ENCODE assay signal across 28 cellular contexts in the genomic region with DNA sequence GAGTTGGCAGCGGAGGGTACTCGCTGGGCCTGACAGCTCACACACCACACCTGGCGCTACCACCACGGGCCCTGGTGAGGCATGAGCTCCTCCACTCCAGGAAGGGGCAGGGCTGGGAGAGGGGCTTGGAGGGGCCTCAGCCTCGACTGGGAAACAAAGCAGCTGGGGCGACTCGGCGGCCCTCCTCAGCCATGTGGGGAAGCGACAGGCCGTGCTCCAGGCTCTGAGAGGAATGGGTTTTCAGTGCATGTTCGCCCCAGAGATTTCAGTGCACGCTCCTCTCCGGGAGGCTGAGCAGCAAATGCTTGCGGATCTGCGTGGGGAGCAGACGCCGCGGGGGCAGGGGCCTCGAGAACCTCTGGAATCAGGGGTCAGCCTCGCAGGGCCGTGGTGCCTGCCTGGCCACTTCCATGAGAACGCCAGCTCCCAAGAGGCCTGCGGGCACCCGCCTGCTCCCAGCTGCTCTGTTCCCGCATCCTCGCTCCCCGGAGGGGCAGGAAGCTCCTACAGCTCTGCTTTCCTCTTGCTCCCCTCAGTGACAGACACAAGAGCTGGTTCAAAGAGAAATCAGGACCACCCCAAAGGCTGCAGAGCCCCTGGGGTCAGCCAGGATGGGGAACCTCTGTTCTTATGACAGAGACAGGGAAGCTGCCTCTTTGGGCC. TPM values are rescaled to one million over a fixed set of nuclear protein-coding genes. Genes with fewer than 3 reads are reported as not detected.
"Had no signal": no experiment of that assay in that cellular context is flagged by ENCODE, and none has a peak within 500 bp of the region (broad histone marks: within the 10 kb centered on the region; RNA-seq: fewer than 3 reads in every experiment).

No MANE protein-coding gene starts in this region.

- H3K4me2 ChIP-seq: KMS-11 had no signal

- H3K9me3 Mint-ChIP-seq: activated CD4-positive, alpha-beta memory T cell treated with anti-CD3 and anti-CD28 coated beads, Interleukin-2, amount 10 ng/mL, durations not matched to agents 7 days and 5 days; activated naive CD4-positive, alpha-beta T cell treated with anti-CD3 and anti-CD28 coated beads, Interleukin-2, amount 10 ng/mL, durations not matched to agents 7 days and 5 days; activated naive CD8-positive, alpha-beta T cell treated with anti-CD3 and anti-CD28 coated beads for 36 hours; activated T-helper 17 cell treated with anti-CD3 and anti-CD28 coated beads, Interleukin-2, amount 50 U/mL, for 72 hours had no signal

- H3K27me3 ChIP-seq: brain microvascular endothelial cell, cardiac muscle cell had no signal

- H3K27me3 Mint-ChIP-seq: activated CD4-positive, alpha-beta memory T cell treated with anti-CD3 and anti-CD28 coated beads, Interleukin-2, amount 10 ng/mL, durations not matched to agents 7 days and 5 days; activated naive CD4-positive, alpha-beta T cell treated with anti-CD3 and anti-CD28 coated beads, Interleukin-2, amount 10 ng/mL, durations not matched to agents 7 days and 5 days; activated naive CD8-positive, alpha-beta T cell treated with anti-CD3 and anti-CD28 coated beads for 36 hours; activated T-helper 17 cell treated with anti-CD3 and anti-CD28 coated beads, Interleukin-2, amount 50 U/mL, for 72 hours; T-helper 17 cell had no signal

- H3K4me1 Mint-ChIP-seq: activated CD4-positive, alpha-beta memory T cell treated with anti-CD3 and anti-CD28 coated beads, Interleukin-2, amount 10 ng/mL, durations not matched to agents 7 days and 5 days; activated naive CD4-positive, alpha-beta T cell treated with anti-CD3 and anti-CD28 coated beads, Interleukin-2, amount 10 ng/mL, durations not matched to agents 7 days and 5 days; activated naive CD8-positive, alpha-beta T cell treated with anti-CD3 and anti-CD28 coated beads for 36 hours; activated T-helper 17 cell treated with anti-CD3 and anti-CD28 coated beads, Interleukin-2, amount 50 U/mL, for 72 hours had no signal

- H3K4me3 Mint-ChIP-seq: activated CD4-positive, alpha-beta memory T cell treated with anti-CD3 and anti-CD28 coated beads, Interleukin-2, amount 10 ng/mL, durations not matched to agents 7 days and 5 days; activated naive CD4-positive, alpha-beta T cell treated with anti-CD3 and anti-CD28 coated beads, Interleukin-2, amount 10 ng/mL, durations not matched to agents 7 days and 5 days; activated naive CD8-positive, alpha-beta T cell treated with anti-CD3 and anti-CD28 coated beads for 36 hours; activated T-helper 17 cell treated with anti-CD3 and anti-CD28 coated beads, Interleukin-2, amount 50 U/mL, for 72 hours; T-helper 17 cell had no signal

- H3K27ac Mint-ChIP-seq: activated CD4-positive, alpha-beta memory T cell treated with anti-CD3 and anti-CD28 coated beads, Interleukin-2, amount 10 ng/mL, durations not matched to agents 7 days and 5 days; activated naive CD4-positive, alpha-beta T cell treated with anti-CD3 and anti-CD28 coated beads, Interleukin-2, amount 10 ng/mL, durations not matched to agents 7 days and 5 days; activated naive CD8-positive, alpha-beta T cell treated with anti-CD3 and anti-CD28 coated beads for 36 hours; activated T-helper 17 cell treated with anti-CD3 and anti-CD28 coated beads, Interleukin-2, amount 50 U/mL, for 72 hours; T-helper 17 cell had no signal

- H3K27ac ChIP-seq: brain microvascular endothelial cell, cardiac muscle cell, KMS-11, VCaP had no signal

- H3K36me3 ChIP-seq: brain microvascular endothelial cell, cardiac muscle cell had no signal

- H3K9ac ChIP-seq: KMS-11 had no signal

- DNase-seq: activated CD4-positive, alpha-beta memory T cell treated with anti-CD3 and anti-CD28 coated beads, Interleukin-2, amount 10 ng/mL, durations not matched to agents 7 days and 5 days; activated CD4-positive, alpha-beta T cell treated with anti-CD3 and anti-CD28 coated beads, Interleukin-2, amount 50 U/mL, for 1 hour; activated CD4-positive, CD25-positive, alpha-beta regulatory T cell; activated gamma-delta T cell treated with Interleukin-2 at 50 U/mL for 16 hours; activated naive CD4-positive, alpha-beta T cell treated with anti-CD3 and anti-CD28 coated beads, Interleukin-2, amount 10 ng/mL, durations not matched to agents 7 days and 5 days; activated naive CD8-positive, alpha-beta T cell treated with anti-CD3 and anti-CD28 coated beads for 36 hours; activated T-cell treated with anti-CD3 and anti-CD28 coated beads for 4 hours; activated T-cell treated with anti-CD3 and anti-CD28 coated beads, Interleukin-2, amount 50 U/mL, for 48 hours; brain microvascular endothelial cell; NCI-H1092; NCI-H1930; NCI-H2107; NCI-H2171 treated with DMSO at 0.1 percent for 48 hours; NCI-H226; NCI-H526 treated with DMSO at 0.1 percent for 48 hours; Right ventricle myocardium superior; RPMI8226; T-helper 17 cell; T-helper 9 cell had no signal

- H3K4me3 ChIP-seq: cardiac muscle cell had no signal

- H3K36me3 Mint-ChIP-seq: activated naive CD4-positive, alpha-beta T cell treated with anti-CD3 and anti-CD28 coated beads, Interleukin-2, amount 10 ng/mL, durations not matched to agents 7 days and 5 days; activated naive CD8-positive, alpha-beta T cell treated with anti-CD3 and anti-CD28 coated beads for 36 hours had no signal

RNA-seq across cellular contexts. Expression of a gene that starts 19.0 kb away (rescaled TPM):
- total RNA-seq: OCI-LY7 had no signal

RNA-seq across cellular contexts. Expression of a gene that starts 35.9 kb away (rescaled TPM):
- total RNA-seq: activated CD4-positive, alpha-beta memory T cell treated with anti-CD3 and anti-CD28 coated beads, Interleukin-2, amount 10 ng/mL, durations not matched to agents 7 days and 5 days; activated CD8-positive, alpha-beta memory T cell treated with anti-CD3 and anti-CD28 coated beads for 36 hours; activated naive CD8-positive, alpha-beta T cell treated with anti-CD3 and anti-CD28 coated beads for 36 hours; activated T-helper 17 cell treated with anti-CD3 and anti-CD28 coated beads, Interleukin-2, amount 50 U/mL, for 72 hours; cardiac muscle cell; MCF 10A; OCI-LY7; Right ventricle myocardium superior; SK-MEL-5; T-helper 17 cell had no signal
- polyA plus RNA-seq: adipose tissue, cardiac muscle cell had no signal
